1 cellular context compared by ENCODE assay signal in genomic region chr12:114313910-114314309, GRCh38.
TF ChIP-seq lines count a peak whose summit lies in the region.

No MANE protein-coding gene starts in this region.

TF ChIP-seq in IMR-90, 13 proteins besides CTCF, POLR2A, EP300 and RAD21 (continued from another document):
- TF ChIP-seq FOS (IDR thresholded peaks at IDR 0.05; ENCODE audit: low read depth, low read length) (no peak), BHLHE40 (IDR thresholded peaks at IDR 0.05; ENCODE audit: low read depth, low read length) (no peak), NFE2L2 (IDR thresholded peaks at IDR 0.05; ENCODE audit: low read depth, low read length) (no peak), MXI1 (IDR thresholded peaks at IDR 0.05; ENCODE audit: borderline replicate concordance, low read depth, low read length) (no peak), RCOR1 (IDR thresholded peaks at IDR 0.05; ENCODE audit: insufficient replicate concordance, low read length) (no peak), SMC3 (IDR thresholded peaks at IDR 0.05; ENCODE audit: low read depth, low read length) (no peak), MAFK (IDR thresholded peaks at IDR 0.05; ENCODE audit: low read depth, low read length) (no peak), RFX5 (IDR thresholded peaks at IDR 0.05; ENCODE audit: low read depth, low read length) (no peak), MAZ (IDR thresholded peaks at IDR 0.05; ENCODE audit: borderline replicate concordance, low read depth, low read length) (no peak)
TF ChIP-seq in IMR-90: peak in this region for 0.
